In the genomic region with DNA sequence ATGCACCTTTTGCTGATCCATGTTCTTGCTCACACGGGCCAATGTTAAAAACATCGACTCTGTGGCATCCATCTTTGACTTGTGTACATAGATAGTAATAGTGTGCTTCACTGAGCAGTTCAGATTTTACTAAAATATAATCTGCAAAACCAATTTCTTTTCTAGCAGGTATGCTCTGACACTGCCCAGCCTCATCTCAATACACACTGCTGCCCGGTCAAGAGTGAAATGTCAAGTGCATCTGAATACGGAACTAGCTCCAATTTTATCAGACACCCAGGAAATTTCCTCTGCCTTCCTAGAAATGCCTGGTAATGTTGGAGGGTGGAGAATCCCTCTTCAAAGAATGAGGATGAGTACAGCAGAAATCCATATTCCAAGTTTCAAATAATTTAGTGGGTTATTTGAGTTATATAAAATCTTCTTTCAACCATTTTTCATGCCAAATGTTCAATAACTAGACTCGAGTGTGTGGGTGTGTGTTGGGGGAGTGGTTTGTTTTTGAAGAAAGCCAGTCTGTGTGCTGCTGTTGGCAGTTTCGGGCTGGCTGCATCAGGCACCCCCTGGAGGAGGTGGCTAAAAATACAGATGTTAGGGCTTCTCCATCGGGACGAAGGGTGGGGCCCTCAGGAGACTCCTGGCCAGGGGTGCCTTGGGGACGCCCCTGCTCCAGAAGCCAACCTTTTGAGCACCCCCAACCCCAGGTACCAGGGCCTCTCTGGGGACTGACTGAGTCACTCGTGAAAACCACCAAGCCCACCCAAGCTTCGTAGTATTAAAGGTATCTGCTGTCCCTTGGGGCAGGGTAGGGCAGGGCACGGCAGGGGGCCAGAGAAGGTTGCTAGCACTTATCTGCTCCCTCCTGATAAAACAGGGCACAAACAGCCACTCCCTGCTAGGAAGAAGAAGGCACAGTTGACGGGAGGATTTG, we compare ENCODE assay signal across 8 cellular contexts. TPM values are rescaled to one million over a fixed set of nuclear protein-coding genes. Genes with fewer than 3 reads are reported as not detected.
DNase-seq lines count a peak whose midpoint lies in the region; ATAC-seq and TF ChIP-seq lines count a peak whose summit lies in the region.

No MANE protein-coding gene starts in this region.

- DNase-seq in Right ventricle myocardium inferior (ENCODE audit: missing footprints) (no peak), cardiac septum (ENCODE audit: low spot score) (no peak), RKO (ENCODE audit: low spot score) (peak; percentile 40), fibroblast of peridontal ligament (ENCODE audit: extremely low read depth) (peak; percentile 48), osteocyte (ENCODE audit: extremely low spot score, unreplicated experiment) (no peak), NCI-H2029 treated with DMSO at 0.1 percent for 48 hours (lab: John Stamatoyannopoulos, UW) (no peak)
- DNase-seq in central memory CD4-positive, alpha-beta T cell, result no peak

- TF ChIP-seq CTCF in osteocyte (IDR thresholded peaks at IDR 0.05), result peak; percentile 53

- H3K27ac Mint-ChIP-seq in osteocyte (ENCODE audit: unreplicated experiment), result peak overlapping the region; percentile 6

- H3K4me1 Mint-ChIP-seq in osteocyte (ENCODE audit: unreplicated experiment), result peaks cover 72% of the 10 kb centered on the region

- no peaks in the 10 kb centered on the region for H3K9me3 Mint-ChIP-seq in osteocyte (ENCODE audit: unreplicated experiment)

- no peak overlapping the region for H3K4me3 Mint-ChIP-seq in osteocyte (ENCODE audit: unreplicated experiment)

- H3K27me3 Mint-ChIP-seq in osteocyte (ENCODE audit: unreplicated experiment), result no peaks in the 10 kb centered on the region

- intact Hi-C loops in Right ventricle myocardium inferior (cut with DNase I), result no loop called here
- intact Hi-C loops in cardiac septum (cut with DNase I), result loop anchor here (5.0 kb wide), 1 partner anchor 153 kb away; no protein-coding TSS in a partner anchor

- peaks cover under 1% of the 10 kb centered on the region for H3K36me3 Mint-ChIP-seq in osteocyte (ENCODE audit: unreplicated experiment)

- ATAC-seq in Right ventricle myocardium inferior, result peak; percentile 63
- ATAC-seq in GM18870 (IDR thresholded peaks at IDR 0.05; ENCODE audit: unreplicated experiment), result no peak

RNA-seq across cellular contexts. Expression of a gene that starts 15.4 kb away (rescaled TPM):
- 31.3 TPM for total RNA-seq in Right ventricle myocardium inferior
- 35.9 TPM for total RNA-seq in cardiac septum
- 125 and 127 TPM in 2 replicates for total RNA-seq in osteocyte

Comparison
In these comparisons a context has a peak if more than half of its experiments do, and no peak if none do; other contexts are left out.
1. DNase-seq: peak in RKO (single experiment) and fibroblast of peridontal ligament (single experiment); none in Right ventricle myocardium inferior (single experiment), cardiac septum (single experiment), osteocyte (single experiment), central memory CD4-positive, alpha-beta T cell (single experiment) and NCI-H2029 treated with DMSO at 0.1 percent for 48 hours (single experiment).